ENCODE assay signal across 10 cellular contexts in the genomic region with DNA sequence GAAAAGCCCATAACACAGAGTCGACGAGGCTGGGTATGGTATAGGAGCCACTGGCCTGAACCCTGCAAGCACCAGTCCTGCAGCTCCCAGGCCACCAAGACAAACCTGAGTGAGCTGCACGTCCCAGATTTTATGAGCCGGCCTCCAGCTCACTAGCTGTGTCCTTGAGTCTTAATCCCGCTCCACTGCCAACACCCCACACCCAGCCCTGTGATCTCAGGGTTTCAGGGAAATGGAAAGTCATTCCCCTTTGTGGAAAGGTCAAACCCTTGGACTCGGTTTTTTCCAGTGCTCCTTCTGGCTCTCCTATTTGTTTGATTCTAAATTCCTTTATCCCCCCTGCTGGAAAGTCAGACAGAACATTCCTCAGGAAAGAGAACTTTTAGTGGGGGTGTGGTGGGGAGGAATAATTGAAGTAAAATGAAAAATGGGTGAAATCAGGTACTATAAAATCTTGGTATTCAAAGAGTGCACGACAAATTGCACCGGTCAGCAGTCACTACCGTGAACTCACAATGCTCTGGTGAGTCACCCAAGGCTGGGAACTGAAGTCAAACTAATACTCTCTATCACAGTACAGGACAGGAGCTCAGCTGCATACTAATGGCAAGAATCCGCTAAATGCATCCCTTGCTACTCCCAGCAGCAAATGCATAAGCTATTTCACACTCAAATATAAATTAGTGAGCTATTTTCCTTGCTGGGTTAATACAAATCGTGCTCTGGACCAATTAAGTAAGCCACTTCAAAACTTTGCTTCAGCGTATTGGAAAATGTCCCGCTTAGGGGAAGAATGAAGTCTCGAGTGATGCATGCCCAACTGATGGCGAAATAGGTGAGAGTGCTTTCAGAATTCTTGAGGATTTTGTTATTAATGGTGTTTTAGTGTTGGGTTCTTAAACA. TPM values are rescaled to one million over a fixed set of nuclear protein-coding genes. Genes with fewer than 3 reads are reported as not detected.
DNase-seq lines count a peak whose midpoint lies in the region; ATAC-seq and TF ChIP-seq lines count a peak whose summit lies in the region.
"Had no signal": no experiment of that assay in that cellular context is flagged by ENCODE, and none has a peak within 500 bp of the region (broad histone marks: within the 10 kb centered on the region; RNA-seq: fewer than 3 reads in every experiment).

No MANE protein-coding gene starts in this region.

- H3K79me2 ChIP-seq in OCI-LY7 (ENCODE audit: insufficient read depth, low read depth, low read length) = no peaks in the 10 kb centered on the region

- no peak overlapping the region for H3K27ac ChIP-seq in OCI-LY7 (ENCODE audit: low read depth, low read length, poor library complexity, severe bottlenecking)

- no peaks in the 10 kb centered on the region for H4K20me1 ChIP-seq in OCI-LY7 (ENCODE audit: insufficient read depth, low read length)

- H3K4me3 Mint-ChIP-seq in osteocyte (ENCODE audit: unreplicated experiment) = no peak overlapping the region

- peak overlapping the region; percentile 19; the same call in 1 of the 2 replicates for H3K4me2 ChIP-seq in OCI-LY7 (ENCODE audit: low read length)

- H3K4me1 ChIP-seq in OCI-LY7 (ENCODE audit: insufficient read depth, low read length, poor library complexity, severe bottlenecking) = no peaks in the 10 kb centered on the region

- no peaks in the 10 kb centered on the region for H3K27me3 Mint-ChIP-seq in osteocyte (ENCODE audit: unreplicated experiment)

- peaks cover 43% of the 10 kb centered on the region for H3K4me1 Mint-ChIP-seq in osteocyte (ENCODE audit: unreplicated experiment)

- no peak overlapping the region for H2AFZ ChIP-seq in OCI-LY7 (ENCODE audit: low read length)

- intact Hi-C loops in OCI-LY7 (cut with micrococcal nuclease; ENCODE audit: unreplicated experiment) = no loop called here

- CTCF ChIA-PET in OCI-LY7 (lab: Charles Lee; ENCODE audit: unreplicated experiment) = no interaction called here

- TF ChIP-seq CTCF in OCI-LY7 (conservative IDR thresholded peaks at IDR 0.05; ENCODE audit: low read length) (no peak), osteocyte (IDR thresholded peaks at IDR 0.05) (no peak)

- DNase-seq in COLO829 (ENCODE audit: low spot score) = peak; percentile 47
- DNase-seq in OCI-LY7 (ENCODE audit: low spot score) = no peak
- peak; percentile 55 for DNase-seq in fibroblast of gingiva (ENCODE audit: low read depth)
- no peak for DNase-seq in osteocyte (ENCODE audit: extremely low spot score, unreplicated experiment)
- DNase-seq in superior temporal gyrus (ENCODE audit: extremely low spot score) = no peak
- DNase-seq: activated CD4-positive, alpha-beta T cell treated with anti-CD3 and anti-CD28 coated beads, Interleukin-2, amount 50 U/mL, for 48 hours; stimulated activated CD4-positive, alpha-beta T cell treated with anti-CD3 and anti-CD28 coated beads, Interleukin-4, amount 100 ng/mL, for 4 hours had no signal

- H3K9me3 ChIP-seq in OCI-LY7 (ENCODE audit: low read length) = no peaks in the 10 kb centered on the region

- H3K4me3 ChIP-seq in OCI-LY7 (ENCODE audit: low read depth, low read length, poor library complexity, severe bottlenecking) = no peak overlapping the region

- no peaks in the 10 kb centered on the region for H3K36me3 Mint-ChIP-seq in osteocyte (ENCODE audit: unreplicated experiment)

- H3K27ac Mint-ChIP-seq in osteocyte (ENCODE audit: unreplicated experiment) = peak overlapping the region; percentile 82

- H3K9me3 Mint-ChIP-seq in osteocyte (ENCODE audit: unreplicated experiment) = no peaks in the 10 kb centered on the region

- BruUV-seq in OCI-LY7 (replicated peaks; lab: Mats Ljungman, UMichigan) = no TSS peak

- H3K36me3 ChIP-seq in OCI-LY7 (ENCODE audit: insufficient read depth, low read length) = no peaks in the 10 kb centered on the region

- POLR2A ChIA-PET in OCI-LY7 (lab: Charles Lee) = interaction anchor here (0.5 to 1.0 kb wide), 2 partner anchors 12 to 176 kb away, joined by 3 to 7 read pairs; no protein-coding TSS in a partner anchor

- H3K9me2 ChIP-seq in OCI-LY7 (ENCODE audit: insufficient read depth, low read length) = no peaks in the 10 kb centered on the region

- no peak for ATAC-seq in GM19023 (IDR thresholded peaks at IDR 0.05; ENCODE audit: unreplicated experiment)
- ATAC-seq in GM18498 (IDR thresholded peaks at IDR 0.05; ENCODE audit: unreplicated experiment) = no peak
- no peak for ATAC-seq in HG03175 (IDR thresholded peaks at IDR 0.05; ENCODE audit: unreplicated experiment)

RNA-seq across cellular contexts. Expression of a gene that starts 9.0 kb away (rescaled TPM):
- 0.13 and 0.73 TPM in 2 replicates for total RNA-seq in OCI-LY7 (2014; rRNA removed; shearing (Covaris generic))
- total RNA-seq in OCI-LY7 (2022) = 0.42 and 0.77 TPM in 2 replicates
- 10.1 and 11.0 TPM in 2 replicates for total RNA-seq in osteocyte

Comparison
In these comparisons a context has a peak if more than half of its experiments do, and no peak if none do; other contexts are left out.
1. DNase-seq: peak in COLO829 (single experiment) and fibroblast of gingiva (single experiment); none in OCI-LY7 (single experiment), osteocyte (single experiment) and superior temporal gyrus (single experiment).